Comparison of ENCODE assay signal across 8 cellular contexts in the genomic region with DNA sequence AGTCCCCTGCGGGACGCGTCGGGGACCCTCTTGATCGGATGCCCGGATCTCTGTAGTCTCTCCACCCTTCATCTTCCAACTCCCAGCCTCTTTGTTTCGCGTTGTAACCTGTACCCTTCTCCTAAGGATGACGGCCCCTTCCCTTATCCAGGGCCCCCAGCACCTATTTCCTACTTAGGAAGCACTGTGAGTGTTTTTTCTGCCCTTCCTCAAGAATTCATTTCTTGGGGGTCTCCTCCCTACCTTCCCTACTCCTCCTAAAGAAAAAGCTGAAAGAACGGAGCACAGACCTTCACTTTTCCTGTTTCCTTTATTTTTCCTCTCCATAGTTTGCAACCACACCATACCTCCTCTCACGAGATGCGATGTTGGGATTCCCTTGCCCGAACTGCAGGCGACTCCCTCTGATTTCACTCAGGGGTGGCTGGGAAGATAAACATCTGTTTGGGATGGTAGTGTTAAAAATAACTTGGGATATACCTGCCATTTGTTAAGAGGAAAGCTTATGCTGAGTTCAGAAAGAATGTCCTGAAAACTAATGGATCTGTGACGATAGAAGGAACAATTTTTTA. TPM values are rescaled to one million over a fixed set of nuclear protein-coding genes. Genes with fewer than 3 reads are reported as not detected.
A peak's percentile ranks its signal among the peaks of the same experiment; 100 is the strongest.
DNase-seq lines count a peak whose midpoint lies in the region; ATAC-seq, FAIRE-seq and TF ChIP-seq lines count a peak whose summit lies in the region.

No MANE protein-coding gene starts in this region.

- H2AFZ ChIP-seq in HepG2 (ENCODE audit: low read length): no peak overlapping the region

- ATAC-seq in left ventricle myocardium superior (no peak), HepG2 (peak; percentile 11), upper lobe of right lung (no peak), HG03520 (IDR thresholded peaks at IDR 0.05; ENCODE audit: unreplicated experiment) (no peak)

- H3K4me3 ChIP-seq in cardiac muscle cell: peak overlapping the region; percentile 95
- peak overlapping the region in 3 of 4 donors; percentile 59 to 88 (median 87) for H3K4me3 ChIP-seq in adrenal gland
- H3K4me3 ChIP-seq in HepG2 (replicated peaks in 1 of 3; ENCODE audit: insufficient read depth in 1 of 3, low read depth in 2 of 3, low read length in 3 of 3): peak overlapping the region; percentile 76 to 97 (median 90)
- H3K4me3 ChIP-seq in upper lobe of right lung: peak overlapping the region; percentile 76

- intact Hi-C loops in left ventricle myocardium superior (cut with micrococcal nuclease) (loop anchor here (10.0 kb wide), 1 partner anchor 53 kb away; a partner anchor contains a TSS), adrenal gland (cut with DNase I) (loop anchor here (5.0 to 10.0 kb wide), 2 partner anchors 53 to 55 kb away; a partner anchor contains a TSS), HepG2 (cut with micrococcal nuclease; ENCODE audit: unreplicated experiment) (no loop called here), upper lobe of right lung (cut with DNase I) (no loop called here)

- H3K9me3 ChIP-seq in cardiac muscle cell (ENCODE audit: low read depth): no peaks in the 10 kb centered on the region
- H3K9me3 ChIP-seq in adrenal gland (replicated peaks in 1 of 3): no peaks in the 10 kb centered on the region
- no peaks in the 10 kb centered on the region for H3K9me3 ChIP-seq in HepG2 (ENCODE audit: low read length)
- no peaks in the 10 kb centered on the region for H3K9me3 ChIP-seq in upper lobe of right lung

- no peak for FAIRE-seq in HepG2 (lab: Jason Lieb, UNC)

- H3K4me1 ChIP-seq in cardiac muscle cell (ENCODE audit: low read depth): peaks cover 10% of the 10 kb centered on the region
- peaks cover 4 to 21% of the 10 kb centered on the region in 2 donors for H3K4me1 ChIP-seq in adrenal gland (replicated peaks in 1 of 2)
- peaks cover 35% of the 10 kb centered on the region for H3K4me1 ChIP-seq in HepG2 (ENCODE audit: insufficient read depth, low read length)
- peaks cover 11% of the 10 kb centered on the region for H3K4me1 ChIP-seq in upper lobe of right lung

- BruUV-seq in HepG2 (replicated peaks; lab: Mats Ljungman, UMichigan): TSS peak; percentile 77

- TF ChIP-seq EP300 in HepG2 (IDR thresholded peaks at IDR 0.05; ENCODE audit: low read depth in 2 of 2, low read length in 2 of 2): no peak
- TF ChIP-seq EP300 in HepG2 (CRISPR knock-in tag; IDR thresholded peaks at IDR 0.05; ENCODE audit: borderline replicate concordance): no peak

- no peaks in the 10 kb centered on the region for H4K20me1 ChIP-seq in HepG2 (ENCODE audit: insufficient read depth, low read length)

- TF ChIP-seq POLR2A in adrenal gland (IDR thresholded peaks at IDR 0.05) (no peak), HepG2 (IDR thresholded peaks at IDR 0.05; ENCODE audit: insufficient read depth in 1 of 2, low read depth in 2 of 2, low read length in 2 of 2) (no peak)

- peaks cover 48% of the 10 kb centered on the region for H3K79me2 ChIP-seq in HepG2 (ENCODE audit: insufficient read depth, low read length)

- CTCF ChIA-PET in HepG2 (lab: Yijun Ruan, JAX; ENCODE audit: low intra/inter-chr PET ratio, low total read pairs): no interaction called here

- H3K36me3 ChIP-seq in cardiac muscle cell (peaks cover 17% of the 10 kb centered on the region), adrenal gland (replicated peaks in 1 of 2) (peaks cover 0 to 20% of the 10 kb centered on the region in 2 donors), HepG2 (replicated peaks in 1 of 2; ENCODE audit: control insufficient read depth in 1 of 2, insufficient read depth in 2 of 2, low read length in 2 of 2) (peaks cover 6 to 19% of the 10 kb centered on the region in 2 experiments), upper lobe of right lung (peaks cover 16% of the 10 kb centered on the region)

- 1 to 2% (median 1%) methylated on average over 15 of the region's 15 CpGs for WGBS in adrenal gland, 4 donors
- WGBS in HepG2 (ENCODE audit: low lambda C conversion rate): under 1% methylated on average over 15 of the region's 15 CpGs

- no peak for TF ChIP-seq CTCF in cardiac muscle cell (IDR thresholded peaks at IDR 0.05; ENCODE audit: low read depth, low read length)
- no peak for TF ChIP-seq CTCF in adrenal gland (IDR thresholded peaks at IDR 0.05)
- TF ChIP-seq CTCF in HepG2 (CRISPR knock-in tag; IDR thresholded peaks at IDR 0.05): no peak
- no peak for TF ChIP-seq CTCF in upper lobe of right lung (IDR thresholded peaks at IDR 0.05)

- peak overlapping the region; percentile 93 for H3K27ac ChIP-seq in cardiac muscle cell
- peak overlapping the region in 3 of 5 donors; percentile 28 to 63 (median 33) for H3K27ac ChIP-seq in adrenal gland
- H3K27ac ChIP-seq in HepG2 (ENCODE audit: extremely low read length, insufficient read depth, low read length): peak overlapping the region; percentile 43
- H3K27ac ChIP-seq in upper lobe of right lung: peak overlapping the region; percentile 82

- TF ChIP-seq RAD21 in HepG2 (CRISPR knock-in tag; IDR thresholded peaks at IDR 0.05): no peak

- in situ Hi-C loops in HepG2 (cut with HindIII; ENCODE audit: extremely low pct_ligation_motif_present, low pct_unique_long_range_greater_than_20kb): loop anchor here (25.0 kb wide), 1 partner anchor 575 kb away; a partner anchor contains a TSS

- peak overlapping the region; percentile 83 for H3K9ac ChIP-seq in HepG2 (ENCODE audit: insufficient read depth, low read depth, low read length)

- no peaks in the 10 kb centered on the region for H3K27me3 ChIP-seq in cardiac muscle cell
- H3K27me3 ChIP-seq in adrenal gland: no peaks in the 10 kb centered on the region
- H3K27me3 ChIP-seq in HepG2 (ENCODE audit: control insufficient read depth in 1 of 2, insufficient read depth in 2 of 2, low read length in 2 of 2): peaks cover 0 to 2% of the 10 kb centered on the region in 2 experiments; a peak in 1 of 5 replicates
- no peaks in the 10 kb centered on the region for H3K27me3 ChIP-seq in upper lobe of right lung

- DNase-seq in cardiac muscle cell (ENCODE audit: low read depth in 1 of 2, low spot score in 1 of 2): peak; percentile 9
- DNase-seq in left ventricle myocardium superior: no peak
- DNase-seq in adrenal gland: no peak
- no peak for DNase-seq in HepG2 (ENCODE audit: low spot score)
- DNase-seq in upper lobe of right lung: no peak
- DNase-seq in activated effector memory CD4-positive, alpha-beta T cell treated with Interleukin-2 at 50 U/mL for 16 hours: no peak
- no peak for DNase-seq in stimulated activated CD4-positive, alpha-beta T cell treated with anti-CD3 and anti-CD28 coated beads, Interleukin-15, amount 100 ng/mL, for 24 hours

- H3K4me2 ChIP-seq in HepG2 (ENCODE audit: low read depth, low read length): peak overlapping the region; percentile 80

- POLR2A ChIA-PET in HepG2 (lab: Yijun Ruan, JAX): interaction anchor here (0.6 to 2.1 kb wide), 12 partner anchors 13 to 294 kb away, joined by 3 to 8 read pairs (median 4); a partner anchor contains a TSS

RNA-seq across cellular contexts. Expression of a gene that starts 0.6 kb away (rescaled TPM):
- total RNA-seq in cardiac muscle cell (13.7 and 22.7 TPM in 2 replicates), left ventricle myocardium superior (25.1 TPM), adrenal gland (10 to 100 TPM; 12.0 to 26.6 (median 16.7) TPM), HepG2 (2016; rRNA removed; fragmentation: Illumina TruSeq; extraction: Trizol) (25.7 and 30.9 TPM in 2 replicates), upper lobe of right lung (37.5 TPM)
- polyA plus RNA-seq in cardiac muscle cell (29.4 and 33.9 TPM in 2 replicates), adrenal gland (10 to 100 TPM in 1 of 3 donors, 1 to 10 TPM in 2; 5.8 to 17.0 (median 8.8) TPM), HepG2 (2011; rRNA removed) (10.2 and 10.4 TPM in 2 replicates)
- total RNA-seq in HepG2 (2016; cell fraction: cytosol; rRNA removed; fragmentation: Illumina TruSeq; extraction: Trizol; ENCODE audit: low read depth): 4.3 and 4.7 TPM in 2 replicates
- total RNA-seq in HepG2 (2016; cell fraction: insoluble cytoplasmic fraction; rRNA removed; fragmentation: Illumina TruSeq; extraction: Trizol): 25.2 and 33.9 TPM in 2 replicates
- total RNA-seq in HepG2 (2016; cell fraction: membrane; rRNA removed; fragmentation: Illumina TruSeq; extraction: Trizol): 11.4 and 12.1 TPM in 2 replicates
- total RNA-seq in HepG2 (2016; cell fraction: nucleus; rRNA removed; fragmentation: Illumina TruSeq; extraction: Trizol): 17.6 and 18.5 TPM in 2 replicates
- polyA plus RNA-seq in HepG2 (2011; cell fraction: cytosol; rRNA removed): 6.6 and 10.7 TPM in 2 replicates
- 3.4 and 4.2 TPM in 2 replicates for polyA plus RNA-seq in HepG2 (2011; cell fraction: nucleus; rRNA removed)
- polyA plus RNA-seq in HepG2 (2012): 8.2 and 8.8 TPM in 2 replicates
- 3.3 and 3.4 TPM in 2 replicates for polyA plus RNA-seq in HepG2 (2016; cell fraction: cytosol; fragmentation: Illumina TruSeq; extraction: Trizol; ENCODE audit: low read depth)
- polyA plus RNA-seq in HepG2 (2016; cell fraction: insoluble cytoplasmic fraction; fragmentation: Illumina TruSeq; extraction: Trizol; ENCODE audit: low read depth): 27.7 and 31.2 TPM in 2 replicates
- polyA plus RNA-seq in HepG2 (2016; cell fraction: membrane; fragmentation: Illumina TruSeq; extraction: Trizol; ENCODE audit: low read depth): 6.7 and 7.0 TPM in 2 replicates
- polyA plus RNA-seq in HepG2 (2016; cell fraction: nucleus; fragmentation: Illumina TruSeq; extraction: Trizol; ENCODE audit: insufficient read depth, low read depth): 14.7 and 15.9 TPM in 2 replicates
- 2.5 and 4.9 TPM in 2 replicates for polyA minus RNA-seq in HepG2 (2011; rRNA and poly(A)+ RNA removed; ENCODE audit: low replicate concordance)
- polyA minus RNA-seq in HepG2 (2011; cell fraction: cytosol; rRNA and poly(A)+ RNA removed): 3.3 and 6.6 TPM in 2 replicates
- polyA minus RNA-seq in HepG2 (2011; cell fraction: nucleus; rRNA and poly(A)+ RNA removed): 10.6 and 13.4 TPM in 2 replicates

RNA-seq across cellular contexts. Expression of a gene that starts 0.7 kb away (rescaled TPM):
- total RNA-seq in cardiac muscle cell (21.0 and 36.5 TPM in 2 replicates), left ventricle myocardium superior (40.0 TPM), adrenal gland (10 to 100 TPM; 10.6 to 27.5 (median 21.3) TPM), HepG2 (2016; rRNA removed; fragmentation: Illumina TruSeq; extraction: Trizol) (45.0 and 45.6 TPM in 2 replicates), upper lobe of right lung (21.6 TPM)
- polyA plus RNA-seq in cardiac muscle cell (15.2 and 21.2 TPM in 2 replicates), adrenal gland (10 to 100 TPM; 12.4 to 18.5 (median 15.9) TPM), HepG2 (2011; rRNA removed) (51.6 and 52.9 TPM in 2 replicates)
- total RNA-seq in HepG2 (2016; cell fraction: cytosol; rRNA removed; fragmentation: Illumina TruSeq; extraction: Trizol; ENCODE audit: low read depth): 11.4 and 11.5 TPM in 2 replicates
- total RNA-seq in HepG2 (2016; cell fraction: insoluble cytoplasmic fraction; rRNA removed; fragmentation: Illumina TruSeq; extraction: Trizol): 46.3 and 47.2 TPM in 2 replicates
- 25.9 and 29.8 TPM in 2 replicates for total RNA-seq in HepG2 (2016; cell fraction: membrane; rRNA removed; fragmentation: Illumina TruSeq; extraction: Trizol)
- total RNA-seq in HepG2 (2016; cell fraction: nucleus; rRNA removed; fragmentation: Illumina TruSeq; extraction: Trizol): 46.8 and 51.8 TPM in 2 replicates
- 42.4 and 53.0 TPM in 2 replicates for polyA plus RNA-seq in HepG2 (2011; cell fraction: cytosol; rRNA removed)
- 68.4 and 69.6 TPM in 2 replicates for polyA plus RNA-seq in HepG2 (2011; cell fraction: nucleus; rRNA removed)
- polyA plus RNA-seq in HepG2 (2012): 36.1 and 41.1 TPM in 2 replicates
- polyA plus RNA-seq in HepG2 (2016; cell fraction: cytosol; fragmentation: Illumina TruSeq; extraction: Trizol; ENCODE audit: low read depth): 6.0 and 7.2 TPM in 2 replicates
- polyA plus RNA-seq in HepG2 (2016; cell fraction: insoluble cytoplasmic fraction; fragmentation: Illumina TruSeq; extraction: Trizol; ENCODE audit: low read depth): 43.9 and 44.1 TPM in 2 replicates
- 16.2 and 17.9 TPM in 2 replicates for polyA plus RNA-seq in HepG2 (2016; cell fraction: membrane; fragmentation: Illumina TruSeq; extraction: Trizol; ENCODE audit: low read depth)
- 85.9 and 93.8 TPM in 2 replicates for polyA plus RNA-seq in HepG2 (2016; cell fraction: nucleus; fragmentation: Illumina TruSeq; extraction: Trizol; ENCODE audit: insufficient read depth, low read depth)
- 74.1 and 168 TPM in 2 replicates for polyA minus RNA-seq in HepG2 (2011; rRNA and poly(A)+ RNA removed; ENCODE audit: low replicate concordance)
- polyA minus RNA-seq in HepG2 (2011; cell fraction: cytosol; rRNA and poly(A)+ RNA removed): 31.0 and 34.3 TPM in 2 replicates
- 60.8 and 66.2 TPM in 2 replicates for polyA minus RNA-seq in HepG2 (2011; cell fraction: nucleus; rRNA and poly(A)+ RNA removed)

RNA-seq across cellular contexts. Expression of a gene that starts 56.5 kb away (rescaled TPM):
- total RNA-seq in cardiac muscle cell (42.9 and 60.2 TPM in 2 replicates), left ventricle myocardium superior (68.6 TPM), adrenal gland (100 to 1,000 TPM in 6 of 8 donors, 10 to 100 TPM in 2; 80.5 to 194 (median 116) TPM), HepG2 (2016; rRNA removed; fragmentation: Illumina TruSeq; extraction: Trizol) (16.4 and 27.7 TPM in 2 replicates), upper lobe of right lung (120 TPM)
- polyA plus RNA-seq in cardiac muscle cell (62.1 and 76.6 TPM in 2 replicates), adrenal gland (100 to 1,000 TPM in 1 of 3 donors, 10 to 100 TPM in 2; 61.5 to 194 (median 88.2) TPM), HepG2 (2011; rRNA removed) (64.6 and 67.6 TPM in 2 replicates)
- 2.7 and 3.2 TPM in 2 replicates for total RNA-seq in HepG2 (2016; cell fraction: cytosol; rRNA removed; fragmentation: Illumina TruSeq; extraction: Trizol; ENCODE audit: low read depth)
- 14.6 and 27.3 TPM in 2 replicates for total RNA-seq in HepG2 (2016; cell fraction: insoluble cytoplasmic fraction; rRNA removed; fragmentation: Illumina TruSeq; extraction: Trizol)
- total RNA-seq in HepG2 (2016; cell fraction: membrane; rRNA removed; fragmentation: Illumina TruSeq; extraction: Trizol): 8.0 and 10.6 TPM in 2 replicates
- total RNA-seq in HepG2 (2016; cell fraction: nucleus; rRNA removed; fragmentation: Illumina TruSeq; extraction: Trizol): 59.3 and 69.9 TPM in 2 replicates
- polyA plus RNA-seq in HepG2 (2011; cell fraction: cytosol; rRNA removed): 67.4 and 74.4 TPM in 2 replicates
- 95.0 and 97.8 TPM in 2 replicates for polyA plus RNA-seq in HepG2 (2011; cell fraction: nucleus; rRNA removed)
- 66.3 and 75.8 TPM in 2 replicates for polyA plus RNA-seq in HepG2 (2012)
- polyA plus RNA-seq in HepG2 (2016; cell fraction: cytosol; fragmentation: Illumina TruSeq; extraction: Trizol; ENCODE audit: low read depth): 4.3 and 4.8 TPM in 2 replicates
- polyA plus RNA-seq in HepG2 (2016; cell fraction: insoluble cytoplasmic fraction; fragmentation: Illumina TruSeq; extraction: Trizol; ENCODE audit: low read depth): 27.7 and 34.9 TPM in 2 replicates
- polyA plus RNA-seq in HepG2 (2016; cell fraction: membrane; fragmentation: Illumina TruSeq; extraction: Trizol; ENCODE audit: low read depth): 9.2 and 12.3 TPM in 2 replicates
- polyA plus RNA-seq in HepG2 (2016; cell fraction: nucleus; fragmentation: Illumina TruSeq; extraction: Trizol; ENCODE audit: insufficient read depth, low read depth): 133 TPM in 2 replicates
- 87.4 and 136 TPM in 2 replicates for polyA minus RNA-seq in HepG2 (2011; rRNA and poly(A)+ RNA removed; ENCODE audit: low replicate concordance)
- polyA minus RNA-seq in HepG2 (2011; cell fraction: cytosol; rRNA and poly(A)+ RNA removed): 49.7 and 49.8 TPM in 2 replicates
- 135 and 143 TPM in 2 replicates for polyA minus RNA-seq in HepG2 (2011; cell fraction: nucleus; rRNA and poly(A)+ RNA removed)

RNA-seq across cellular contexts. Expression of a gene that starts 56.8 kb away (rescaled TPM):
- total RNA-seq in cardiac muscle cell (38.5 and 38.7 TPM in 2 replicates), left ventricle myocardium superior (29.1 TPM), adrenal gland (10 to 100 TPM in 7 of 8 donors, 1 to 10 TPM in 1; 7.2 to 33.0 (median 26.8) TPM), HepG2 (2016; rRNA removed; fragmentation: Illumina TruSeq; extraction: Trizol) (42.9 and 50.2 TPM in 2 replicates), upper lobe of right lung (14.8 TPM)
- polyA plus RNA-seq in cardiac muscle cell (59.3 and 68.5 TPM in 2 replicates), adrenal gland (10 to 100 TPM; 31.3 to 55.3 (median 43.9) TPM), HepG2 (2011; rRNA removed) (24.7 and 29.6 TPM in 2 replicates)
- 13.0 and 13.3 TPM in 2 replicates for total RNA-seq in HepG2 (2016; cell fraction: cytosol; rRNA removed; fragmentation: Illumina TruSeq; extraction: Trizol; ENCODE audit: low read depth)
- 43.9 and 49.5 TPM in 2 replicates for total RNA-seq in HepG2 (2016; cell fraction: insoluble cytoplasmic fraction; rRNA removed; fragmentation: Illumina TruSeq; extraction: Trizol)
- 16.4 and 18.0 TPM in 2 replicates for total RNA-seq in HepG2 (2016; cell fraction: membrane; rRNA removed; fragmentation: Illumina TruSeq; extraction: Trizol)
- 32.4 TPM in 2 replicates for total RNA-seq in HepG2 (2016; cell fraction: nucleus; rRNA removed; fragmentation: Illumina TruSeq; extraction: Trizol)
- 24.1 and 38.8 TPM in 2 replicates for polyA plus RNA-seq in HepG2 (2011; cell fraction: cytosol; rRNA removed)
- polyA plus RNA-seq in HepG2 (2011; cell fraction: nucleus; rRNA removed): 39.3 and 48.4 TPM in 2 replicates
- polyA plus RNA-seq in HepG2 (2012): 15.5 and 27.9 TPM in 2 replicates
- 6.7 and 7.3 TPM in 2 replicates for polyA plus RNA-seq in HepG2 (2016; cell fraction: cytosol; fragmentation: Illumina TruSeq; extraction: Trizol; ENCODE audit: low read depth)
- polyA plus RNA-seq in HepG2 (2016; cell fraction: insoluble cytoplasmic fraction; fragmentation: Illumina TruSeq; extraction: Trizol; ENCODE audit: low read depth): 49.1 and 50.0 TPM in 2 replicates
- polyA plus RNA-seq in HepG2 (2016; cell fraction: membrane; fragmentation: Illumina TruSeq; extraction: Trizol; ENCODE audit: low read depth): 8.9 and 10.8 TPM in 2 replicates
- 95.9 and 96.9 TPM in 2 replicates for polyA plus RNA-seq in HepG2 (2016; cell fraction: nucleus; fragmentation: Illumina TruSeq; extraction: Trizol; ENCODE audit: insufficient read depth, low read depth)
- 40.2 and 50.7 TPM in 2 replicates for polyA minus RNA-seq in HepG2 (2011; rRNA and poly(A)+ RNA removed; ENCODE audit: low replicate concordance)
- polyA minus RNA-seq in HepG2 (2011; cell fraction: cytosol; rRNA and poly(A)+ RNA removed): 9.2 and 9.8 TPM in 2 replicates
- polyA minus RNA-seq in HepG2 (2011; cell fraction: nucleus; rRNA and poly(A)+ RNA removed): 22.1 and 23.8 TPM in 2 replicates

Comparison
In these comparisons a context has a peak if more than half of its experiments do, and no peak if none do; other contexts are left out.
1. DNase-seq: peak in cardiac muscle cell (2 of 2); none in left ventricle myocardium superior (single experiment), adrenal gland (0 of 7), HepG2 (single experiment), upper lobe of right lung (single experiment), activated effector memory CD4-positive, alpha-beta T cell treated with Interleukin-2 at 50 U/mL for 16 hours (single experiment) and stimulated activated CD4-positive, alpha-beta T cell treated with anti-CD3 and anti-CD28 coated beads, Interleukin-15, amount 100 ng/mL, for 24 hours (single experiment).
2. H3K27ac ChIP-seq: peak in every context shown above with its lines; median percentile 93 in cardiac muscle cell; 82 in upper lobe of right lung; 43 in HepG2; 33 in adrenal gland.
3. intact Hi-C loops: an anchor here in left ventricle myocardium superior (10.0 kb wide) and adrenal gland (5.0 to 10.0 kb wide); none called in HepG2 and upper lobe of right lung.
4. Peak in every context shown above with its lines, with median percentiles within 50 percentile points of each other: H3K4me3 ChIP-seq.